16 cellular contexts compared by ENCODE assay signal in the genomic region with DNA sequence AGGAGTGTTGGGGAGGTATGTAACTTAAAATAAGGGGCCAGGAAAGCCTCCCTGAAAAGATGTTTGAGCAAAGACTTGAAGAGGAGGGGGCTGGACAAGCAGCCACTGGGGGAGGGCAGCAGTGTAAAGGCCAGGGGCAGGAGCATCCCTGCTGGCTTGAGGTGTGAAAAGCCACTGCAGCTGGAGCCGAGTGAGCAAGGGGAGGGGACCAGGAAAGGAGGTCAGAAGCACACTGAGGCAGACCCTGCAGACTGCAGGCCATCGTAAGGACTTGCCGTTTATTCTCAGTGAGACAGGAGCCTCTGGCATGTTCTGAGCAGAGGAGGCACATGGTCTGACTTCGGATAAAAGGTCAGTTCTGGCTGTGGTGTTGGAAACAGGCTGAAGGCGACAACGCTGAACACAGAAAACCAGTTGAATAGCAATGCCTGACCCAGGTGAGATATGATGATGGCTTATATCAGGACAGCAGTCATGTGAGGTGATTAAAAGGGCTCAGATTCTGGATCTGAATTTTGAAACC. TPM values are rescaled to one million over a fixed set of nuclear protein-coding genes. Genes with fewer than 3 reads are reported as not detected.
DNase-seq lines count a peak whose midpoint lies in the region; ATAC-seq and TF ChIP-seq lines count a peak whose summit lies in the region.
"Had no signal": no experiment of that assay in that cellular context is flagged by ENCODE, and none has a peak within 500 bp of the region (broad histone marks: within the 10 kb centered on the region; RNA-seq: fewer than 3 reads in every experiment).

No MANE protein-coding gene starts in this region.

- 0 out of 2 replicates have a peak, but pooled peaks cover 5% of the 10 kb centered on the region for H4K20me1 ChIP-seq in GM23338 (replicated peaks; ENCODE audit: insufficient read depth)

- TF ChIP-seq CTCF in GM23338 (conservative IDR thresholded peaks at IDR 0.05; ENCODE audit: low read depth in 2 of 2) = no peak

- H3K79me1 ChIP-seq in mesendoderm (ENCODE audit: low read length) = no peaks in the 10 kb centered on the region

- no peak overlapping the region for H2BK5ac ChIP-seq in mesendoderm (ENCODE audit: low read length)

- intact Hi-C loops in dendritic cell treated with granulocyte-macrophage colony-stimulating factor and Interleukin-4, amounts not matched to agents 40 ng/mL and 50 ng/mL, for 4 days (cut with micrococcal nuclease) = no loop called here
- intact Hi-C loops in activated T-helper 1 cell treated with anti-CD3 and anti-CD28 coated beads, Interleukin-12 subunit alpha, Interleukin-12 subunit beta, Interleukin-2, Interleukin-4 antibody, amounts not matched to agents 30 ng/mL and 10 ng/mL and 1 ng/mL, durations not matched to agents 14 hours and 24 hours and 36 hours (cut with micrococcal nuclease) = no loop called here

- no peaks in the 10 kb centered on the region for H3K27me3 ChIP-seq in GM23338 (ENCODE audit: insufficient read depth)
- no peaks in the 10 kb centered on the region for H3K27me3 ChIP-seq in NT2/D1 (ENCODE audit: insufficient read depth, insufficient read length)
- no peaks in the 10 kb centered on the region for H3K27me3 ChIP-seq in mesendoderm (ENCODE audit: insufficient read depth, low read length, poor library complexity)
- H3K27me3 ChIP-seq: BE2C had no signal

- H3K4me2 ChIP-seq in GM23338 (no peak overlapping the region), mesendoderm (ENCODE audit: low read length) (no peak overlapping the region)
- H3K4me2 ChIP-seq: A549 had no signal

- H3K18ac ChIP-seq in mesendoderm (ENCODE audit: low read length) = no peak overlapping the region

- peak overlapping the region; percentile 78; the same call in 1 of the 2 replicates for H2AFZ ChIP-seq in GM23338

- no peak overlapping the region for H3K4ac ChIP-seq in mesendoderm (ENCODE audit: low read depth, low read length)

- H3K36me3 ChIP-seq in GM23338 (ENCODE audit: insufficient read depth) = no peaks in the 10 kb centered on the region
- H3K36me3 ChIP-seq in NT2/D1 (ENCODE audit: insufficient read depth, insufficient read length, low read length) = no peaks in the 10 kb centered on the region
- no peaks in the 10 kb centered on the region for H3K36me3 ChIP-seq in mesendoderm (ENCODE audit: control insufficient read depth, insufficient read depth, low read length)
- H3K36me3 ChIP-seq: BE2C had no signal

- no peaks in the 10 kb centered on the region for H3F3A ChIP-seq in GM23338 (replicated peaks; ENCODE audit: low read depth)

- H3K79me2 ChIP-seq in GM23338 (replicated peaks; ENCODE audit: insufficient read depth) (no peaks in the 10 kb centered on the region), mesendoderm (ENCODE audit: control insufficient read depth, insufficient read depth, low read length) (no peaks in the 10 kb centered on the region)

- H3K56ac ChIP-seq in mesendoderm (ENCODE audit: low read length) = peak overlapping the region; percentile 6

- no peaks in the 10 kb centered on the region for H3K9me2 ChIP-seq in GM23338 (ENCODE audit: insufficient read depth)

- peak; percentile 63 for ATAC-seq in GM23338
- ATAC-seq: A549; CD8-positive, alpha-beta T cell had no signal

- H3K9me3 Mint-ChIP-seq in GM23338 = peaks cover 19% of the 10 kb centered on the region
- peaks cover 17% of the 10 kb centered on the region for H3K9me3 Mint-ChIP-seq in dendritic cell treated with granulocyte-macrophage colony-stimulating factor and Interleukin-4, amounts not matched to agents 40 ng/mL and 50 ng/mL, for 4 days
- H3K9me3 Mint-ChIP-seq in activated T-helper 1 cell treated with anti-CD3 and anti-CD28 coated beads, Interleukin-12 subunit alpha, Interleukin-12 subunit beta, Interleukin-2, Interleukin-4 antibody, amounts not matched to agents 30 ng/mL and 10 ng/mL and 1 ng/mL, durations not matched to agents 14 hours and 24 hours and 36 hours = peaks cover 20% of the 10 kb centered on the region

- 0 out of 3 replicates have a peak, but pooled peaks cover 7% of the 10 kb centered on the region for H3K36me3 Mint-ChIP-seq in GM23338 (ENCODE audit: low read depth)
- peaks cover 11% of the 10 kb centered on the region for H3K36me3 Mint-ChIP-seq in dendritic cell treated with granulocyte-macrophage colony-stimulating factor and Interleukin-4, amounts not matched to agents 40 ng/mL and 50 ng/mL, for 4 days (ENCODE audit: low read depth)
- peaks cover 3% of the 10 kb centered on the region for H3K36me3 Mint-ChIP-seq in activated T-helper 1 cell treated with anti-CD3 and anti-CD28 coated beads, Interleukin-12 subunit alpha, Interleukin-12 subunit beta, Interleukin-2, Interleukin-4 antibody, amounts not matched to agents 30 ng/mL and 10 ng/mL and 1 ng/mL, durations not matched to agents 14 hours and 24 hours and 36 hours (ENCODE audit: low read depth)

- H3K27ac ChIP-seq in GM23338 (ENCODE audit: low read depth) (no peak overlapping the region), mesendoderm (ENCODE audit: low read depth, low read length) (no peak overlapping the region)
- H3K27ac ChIP-seq: C4-2B had no signal

- H3K4me3 Mint-ChIP-seq in GM23338 = no peak overlapping the region
- no peak overlapping the region for H3K4me3 Mint-ChIP-seq in dendritic cell treated with granulocyte-macrophage colony-stimulating factor and Interleukin-4, amounts not matched to agents 40 ng/mL and 50 ng/mL, for 4 days
- H3K4me3 Mint-ChIP-seq in activated T-helper 1 cell treated with anti-CD3 and anti-CD28 coated beads, Interleukin-12 subunit alpha, Interleukin-12 subunit beta, Interleukin-2, Interleukin-4 antibody, amounts not matched to agents 30 ng/mL and 10 ng/mL and 1 ng/mL, durations not matched to agents 14 hours and 24 hours and 36 hours = no peak overlapping the region
- H3K4me3 Mint-ChIP-seq: CD8-positive, alpha-beta T cell; H9; IgD-negative memory B cell had no signal

- no peak overlapping the region for H4K8ac ChIP-seq in mesendoderm (ENCODE audit: low read depth, low read length)

- H3K4me3 ChIP-seq in GM23338 (no peak overlapping the region), NT2/D1 (ENCODE audit: insufficient read length, low read depth) (no peak overlapping the region), mesendoderm (ENCODE audit: low read length) (no peak overlapping the region)
- H3K4me3 ChIP-seq: A549 had no signal

- H2BK15ac ChIP-seq in mesendoderm (replicated peaks; ENCODE audit: low read depth) = no peak overlapping the region

- H3K9ac ChIP-seq in NT2/D1 (ENCODE audit: insufficient read length, low read depth) (peak overlapping the region; percentile 26), mesendoderm (ENCODE audit: low read length) (no peak overlapping the region)

- H4K5ac ChIP-seq in mesendoderm (ENCODE audit: low read length) = no peak overlapping the region

- no peaks in the 10 kb centered on the region for H3K27me3 Mint-ChIP-seq in GM23338 (ENCODE audit: insufficient read depth, low read depth, poor library complexity)
- H3K27me3 Mint-ChIP-seq in dendritic cell treated with granulocyte-macrophage colony-stimulating factor and Interleukin-4, amounts not matched to agents 40 ng/mL and 50 ng/mL, for 4 days = peaks cover 2% of the 10 kb centered on the region
- no peaks in the 10 kb centered on the region for H3K27me3 Mint-ChIP-seq in activated T-helper 1 cell treated with anti-CD3 and anti-CD28 coated beads, Interleukin-12 subunit alpha, Interleukin-12 subunit beta, Interleukin-2, Interleukin-4 antibody, amounts not matched to agents 30 ng/mL and 10 ng/mL and 1 ng/mL, durations not matched to agents 14 hours and 24 hours and 36 hours (ENCODE audit: insufficient read depth)

- peaks cover 19% of the 10 kb centered on the region for H3K4me1 Mint-ChIP-seq in GM23338
- H3K4me1 Mint-ChIP-seq in dendritic cell treated with granulocyte-macrophage colony-stimulating factor and Interleukin-4, amounts not matched to agents 40 ng/mL and 50 ng/mL, for 4 days (ENCODE audit: low read depth) = peaks cover 25% of the 10 kb centered on the region
- no peaks in the 10 kb centered on the region for H3K4me1 Mint-ChIP-seq in activated T-helper 1 cell treated with anti-CD3 and anti-CD28 coated beads, Interleukin-12 subunit alpha, Interleukin-12 subunit beta, Interleukin-2, Interleukin-4 antibody, amounts not matched to agents 30 ng/mL and 10 ng/mL and 1 ng/mL, durations not matched to agents 14 hours and 24 hours and 36 hours (ENCODE audit: low read depth)
- H3K4me1 Mint-ChIP-seq: IgD-negative memory B cell had no signal

- DNase-seq in GM23338 (ENCODE audit: low spot score) = peak; percentile 16
- DNase-seq in NT2/D1 (ENCODE audit: low read depth, low spot score) = no peak
- peak; percentile 81 for DNase-seq in mesendoderm
- no peak for DNase-seq in DMS 273 treated with DMSO at 0.1 percent for 48 hours (lab: John Stamatoyannopoulos, UW)
- DNase-seq in RKO (ENCODE audit: low spot score) = no peak
- DNase-seq in activated T-helper 1 cell treated with anti-CD3 and anti-CD28 coated beads, Interleukin-12 subunit alpha, Interleukin-12 subunit beta, Interleukin-2, Interleukin-4 antibody, amounts not matched to agents 30 ng/mL and 10 ng/mL and 1 ng/mL, durations not matched to agents 14 hours and 24 hours and 36 hours (ENCODE audit: low spot score) = no peak
- DNase-seq: BE2C; CD8-positive, alpha-beta T cell; COR-L47; DND-41; GF-D8; H9 had no signal

- H3K9me3 ChIP-seq in NT2/D1 (ENCODE audit: insufficient read depth, low read length) = no peaks in the 10 kb centered on the region

- H3K23ac ChIP-seq in mesendoderm (ENCODE audit: low read length) = no peak overlapping the region

- H2BK120ac ChIP-seq in mesendoderm (ENCODE audit: low read depth, low read length) = no peak overlapping the region

- WGBS in mesendoderm (ENCODE audit: extremely low coverage, insufficient coverage, low lambda C conversion rate) = no CpG with 5 or more reads among the region's 6 CpGs

- no peak overlapping the region for H3K27ac Mint-ChIP-seq in GM23338
- peak overlapping the region; percentile 7 for H3K27ac Mint-ChIP-seq in dendritic cell treated with granulocyte-macrophage colony-stimulating factor and Interleukin-4, amounts not matched to agents 40 ng/mL and 50 ng/mL, for 4 days
- H3K27ac Mint-ChIP-seq in activated T-helper 1 cell treated with anti-CD3 and anti-CD28 coated beads, Interleukin-12 subunit alpha, Interleukin-12 subunit beta, Interleukin-2, Interleukin-4 antibody, amounts not matched to agents 30 ng/mL and 10 ng/mL and 1 ng/mL, durations not matched to agents 14 hours and 24 hours and 36 hours = no peak overlapping the region
- H3K27ac Mint-ChIP-seq: CD8-positive, alpha-beta T cell had no signal

- no peak overlapping the region for H2AK5ac ChIP-seq in mesendoderm (ENCODE audit: low read length)

- H3K4me1 ChIP-seq in GM23338 (ENCODE audit: insufficient read depth) (peaks cover 8% of the 10 kb centered on the region), NT2/D1 (ENCODE audit: insufficient read depth, insufficient read length) (no peaks in the 10 kb centered on the region), mesendoderm (ENCODE audit: control insufficient read depth, low read depth, low read length) (peaks cover 8% of the 10 kb centered on the region)
- H3K4me1 ChIP-seq: BE2C had no signal

RNA-seq across cellular contexts. Expression of a gene that starts 10.2 kb away (rescaled TPM):
- 92.2 and 99.9 TPM in 2 replicates for total RNA-seq in GM23338 (2014; rRNA removed; shearing (Covaris generic))
- polyA plus RNA-seq in GM23338 (2016; fragmentation: Nextera tagmentation; extraction: Ambion mirVana) = 21.2 and 25.2 TPM in 2 replicates
- polyA plus RNA-seq in mesendoderm (2013, experiment 1 of 2) = 55.0 TPM
- 57.1 TPM for polyA plus RNA-seq in mesendoderm (2013, experiment 2 of 2)
- total RNA-seq in activated T-helper 1 cell treated with anti-CD3 and anti-CD28 coated beads, Interleukin-12 subunit alpha, Interleukin-12 subunit beta, Interleukin-2, Interleukin-4 antibody, amounts not matched to agents 30 ng/mL and 10 ng/mL and 1 ng/mL, durations not matched to agents 14 hours and 24 hours and 36 hours = 47.4 and 47.9 TPM in 2 replicates

RNA-seq across cellular contexts. Expression of a gene that starts 52.9 kb away (rescaled TPM):
- 12.8 and 17.2 TPM in 2 replicates for total RNA-seq in GM23338 (2014; rRNA removed; shearing (Covaris generic))
- polyA plus RNA-seq in GM23338 (2016; fragmentation: Nextera tagmentation; extraction: Ambion mirVana) = 8.7 and 9.7 TPM in 2 replicates
- polyA plus RNA-seq in mesendoderm (2013, experiment 1 of 2) = 13.6 TPM
- polyA plus RNA-seq in mesendoderm (2013, experiment 2 of 2) = 14.0 TPM
- 11.9 and 12.5 TPM in 2 replicates for total RNA-seq in activated T-helper 1 cell treated with anti-CD3 and anti-CD28 coated beads, Interleukin-12 subunit alpha, Interleukin-12 subunit beta, Interleukin-2, Interleukin-4 antibody, amounts not matched to agents 30 ng/mL and 10 ng/mL and 1 ng/mL, durations not matched to agents 14 hours and 24 hours and 36 hours

Comparison
In these comparisons a context has a peak if more than half of its experiments do, and no peak if none do; other contexts are left out.
1. DNase-seq: peak in GM23338 (single experiment) and mesendoderm (single experiment); none in NT2/D1 (single experiment), DMS 273 treated with DMSO at 0.1 percent for 48 hours (single experiment), RKO (single experiment) and activated T-helper 1 cell treated with anti-CD3 and anti-CD28 coated beads, Interleukin-12 subunit alpha, Interleukin-12 subunit beta, Interleukin-2, Interleukin-4 antibody, amounts not matched to agents 30 ng/mL and 10 ng/mL and 1 ng/mL, durations not matched to agents 14 hours and 24 hours and 36 hours (single experiment).